ENCODE assay signal across 7 cellular contexts in the genomic region with DNA sequence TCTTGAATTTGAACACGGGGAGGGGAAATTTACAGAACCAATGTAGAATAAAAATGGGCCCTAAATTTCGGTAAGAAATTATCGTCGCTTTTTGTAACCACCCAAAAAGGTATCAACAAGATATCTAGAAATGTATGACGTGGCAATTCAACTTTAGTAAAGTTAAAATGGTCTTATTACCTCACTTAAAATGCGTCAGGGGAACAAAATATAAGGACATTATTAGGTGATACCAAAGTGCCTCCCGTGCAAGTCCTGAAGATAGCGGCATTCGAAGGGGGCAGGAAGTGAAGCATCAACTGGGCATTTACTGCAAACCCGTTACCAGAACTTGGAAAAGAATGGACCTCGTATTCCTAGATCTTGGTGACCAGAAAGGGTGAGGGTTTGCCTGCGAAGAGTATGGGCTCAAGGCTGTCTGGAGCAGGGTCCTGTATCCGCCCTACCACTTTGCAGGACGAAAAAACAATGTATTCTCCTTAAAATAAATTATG. TPM values are rescaled to one million over a fixed set of nuclear protein-coding genes. Genes with fewer than 3 reads are reported as not detected.
DNase-seq lines count a peak whose midpoint lies in the region; ATAC-seq and TF ChIP-seq lines count a peak whose summit lies in the region.

No MANE protein-coding gene starts in this region.

- H3K36me3 ChIP-seq in HEK293 (ENCODE audit: control insufficient read depth in 2 of 2, insufficient read depth in 1 of 2, low read length in 2 of 2) (peaks cover 3 to 22% of the 10 kb centered on the region in 2 experiments), gastroesophageal sphincter (no peaks in the 10 kb centered on the region)

- no peak overlapping the region for H3K27ac ChIP-seq in HEK293 (ENCODE audit: extremely low read depth, low read depth, low read length)
- H3K27ac ChIP-seq in gastroesophageal sphincter = peak overlapping the region; percentile 91 to 95 (median 93)
- peak overlapping the region in 16 of 21 experiments; percentile 70 to 93 (median 89) for H3K27ac ChIP-seq in skin epidermis

- TF ChIP-seq CTCF in HEK293 (tag by site-specific recombination; IDR thresholded peaks at IDR 0.05) (no peak), gastroesophageal sphincter (IDR thresholded peaks at IDR 0.05) (no peak)

- H3K9me3 ChIP-seq in HEK293 (ENCODE audit: control insufficient read depth, insufficient read depth, low read depth, low read length) (no peaks in the 10 kb centered on the region), gastroesophageal sphincter (no peaks in the 10 kb centered on the region)

- no peaks in the 10 kb centered on the region for H3K27me3 Mint-ChIP-seq in T-helper 1 cell treated with Interleukin-12 subunit alpha and Interleukin-12 subunit beta and Interleukin-4 antibody, amounts not matched to agents 30 μg/mL and 1 μg/mL, for 36 hours (ENCODE audit: low read depth)

- ATAC-seq in gastroesophageal sphincter (no peak), HG02571 (IDR thresholded peaks at IDR 0.05; ENCODE audit: unreplicated experiment) (no peak), GM18858 (IDR thresholded peaks at IDR 0.05; ENCODE audit: unreplicated experiment) (no peak)

- H3K4me1 ChIP-seq in HEK293 (ENCODE audit: control insufficient read depth, insufficient read depth, low read length) = peaks cover 12% of the 10 kb centered on the region
- H3K4me1 ChIP-seq in gastroesophageal sphincter = peaks cover 0 to 40% (median 0%) of the 10 kb centered on the region in 3 donors

- H3K9me3 Mint-ChIP-seq in T-helper 1 cell treated with Interleukin-12 subunit alpha and Interleukin-12 subunit beta and Interleukin-4 antibody, amounts not matched to agents 30 μg/mL and 1 μg/mL, for 36 hours = no peaks in the 10 kb centered on the region

- H3K27me3 ChIP-seq in gastroesophageal sphincter = no peaks in the 10 kb centered on the region

- H3K4me3 Mint-ChIP-seq in T-helper 1 cell treated with Interleukin-12 subunit alpha and Interleukin-12 subunit beta and Interleukin-4 antibody, amounts not matched to agents 30 μg/mL and 1 μg/mL, for 36 hours = peak overlapping the region; percentile 70

- DNase-seq in T1000 (lab: John Stamatoyannopoulos, UW) = no peak

- H3K36me3 Mint-ChIP-seq in T-helper 1 cell treated with Interleukin-12 subunit alpha and Interleukin-12 subunit beta and Interleukin-4 antibody, amounts not matched to agents 30 μg/mL and 1 μg/mL, for 36 hours (ENCODE audit: low read depth) = peaks cover 15% of the 10 kb centered on the region

- WGBS in gastroesophageal sphincter (ENCODE audit: low coverage in 1 of 2), 2 donors = 8 to 14% methylated on average over 10 to 13 of the region's 14 CpGs

- H3K4me3 ChIP-seq in HEK293 (ENCODE audit: low read depth, low read length) (peak overlapping the region; percentile 97), gastroesophageal sphincter (peak overlapping the region; percentile 83 to 89), skin epidermis (peak overlapping the region; percentile 54 to 73 (median 68))

- H3K4me1 Mint-ChIP-seq in T-helper 1 cell treated with Interleukin-12 subunit alpha and Interleukin-12 subunit beta and Interleukin-4 antibody, amounts not matched to agents 30 μg/mL and 1 μg/mL, for 36 hours (ENCODE audit: low read depth) = peaks cover 13% of the 10 kb centered on the region

- POLR2A ChIA-PET in HEK293 (lab: Yijun Ruan, JAX) = no interaction called here

- peak overlapping the region; percentile 70 for H3K27ac Mint-ChIP-seq in T-helper 1 cell treated with Interleukin-12 subunit alpha and Interleukin-12 subunit beta and Interleukin-4 antibody, amounts not matched to agents 30 μg/mL and 1 μg/mL, for 36 hours

- no peak for TF ChIP-seq POLR2A in gastroesophageal sphincter (IDR thresholded peaks at IDR 0.05)

- CTCF ChIA-PET in HEK293 (lab: Yijun Ruan, JAX) = no interaction called here

- no peak for TF ChIP-seq EP300 in gastroesophageal sphincter (IDR thresholded peaks at IDR 0.05)

TF ChIP-seq in HEK293, 187 proteins besides CTCF, POLR2A, EP300 and RAD21:
- TF ChIP-seq, protein P1, sequence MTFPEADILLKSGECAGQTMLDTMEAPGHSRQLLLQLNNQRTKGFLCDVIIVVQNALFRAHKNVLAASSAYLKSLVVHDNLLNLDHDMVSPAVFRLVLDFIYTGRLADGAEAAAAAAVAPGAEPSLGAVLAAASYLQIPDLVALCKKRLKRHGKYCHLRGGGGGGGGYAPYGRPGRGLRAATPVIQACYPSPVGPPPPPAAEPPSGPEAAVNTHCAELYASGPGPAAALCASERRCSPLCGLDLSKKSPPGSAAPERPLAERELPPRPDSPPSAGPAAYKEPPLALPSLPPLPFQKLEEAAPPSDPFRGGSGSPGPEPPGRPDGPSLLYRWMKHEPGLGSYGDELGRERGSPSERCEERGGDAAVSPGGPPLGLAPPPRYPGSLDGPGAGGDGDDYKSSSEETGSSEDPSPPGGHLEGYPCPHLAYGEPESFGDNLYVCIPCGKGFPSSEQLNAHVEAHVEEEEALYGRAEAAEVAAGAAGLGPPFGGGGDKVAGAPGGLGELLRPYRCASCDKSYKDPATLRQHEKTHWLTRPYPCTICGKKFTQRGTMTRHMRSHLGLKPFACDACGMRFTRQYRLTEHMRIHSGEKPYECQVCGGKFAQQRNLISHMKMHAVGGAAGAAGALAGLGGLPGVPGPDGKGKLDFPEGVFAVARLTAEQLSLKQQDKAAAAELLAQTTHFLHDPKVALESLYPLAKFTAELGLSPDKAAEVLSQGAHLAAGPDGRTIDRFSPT (tag by site-specific recombination; IDR thresholded peaks at IDR 0.05) = no peak
- TF ChIP-seq ZNF140 (tag by site-specific recombination; IDR thresholded peaks at IDR 0.05) = no peak
- peak; percentile 25; the same call in 1 of the 2 replicates for TF ChIP-seq ZBTB21 (tag by site-specific recombination; IDR thresholded peaks at IDR 0.05)
- no peak for TF ChIP-seq ZNF544 (tag by site-specific recombination; IDR thresholded peaks at IDR 0.05)
- peak; percentile 55; the same call in 1 of the 2 replicates for TF ChIP-seq ZNF629 (tag by site-specific recombination; IDR thresholded peaks at IDR 0.05)
- TF ChIP-seq, protein P2, sequence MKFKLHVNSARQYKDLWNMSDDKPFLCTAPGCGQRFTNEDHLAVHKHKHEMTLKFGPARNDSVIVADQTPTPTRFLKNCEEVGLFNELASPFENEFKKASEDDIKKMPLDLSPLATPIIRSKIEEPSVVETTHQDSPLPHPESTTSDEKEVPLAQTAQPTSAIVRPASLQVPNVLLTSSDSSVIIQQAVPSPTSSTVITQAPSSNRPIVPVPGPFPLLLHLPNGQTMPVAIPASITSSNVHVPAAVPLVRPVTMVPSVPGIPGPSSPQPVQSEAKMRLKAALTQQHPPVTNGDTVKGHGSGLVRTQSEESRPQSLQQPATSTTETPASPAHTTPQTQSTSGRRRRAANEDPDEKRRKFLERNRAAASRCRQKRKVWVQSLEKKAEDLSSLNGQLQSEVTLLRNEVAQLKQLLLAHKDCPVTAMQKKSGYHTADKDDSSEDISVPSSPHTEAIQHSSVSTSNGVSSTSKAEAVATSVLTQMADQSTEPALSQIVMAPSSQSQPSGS (tag by site-specific recombination; IDR thresholded peaks at IDR 0.05; ENCODE audit: low read depth) = 0 out of 2 replicates have a peak, but pooled peaks have one; percentile 5

RNA-seq across cellular contexts. Expression of a gene that starts 1.0 kb away (rescaled TPM):
- 100 to 1,000 TPM in 3 of 4 donors, 10 to 100 TPM in 1; 98.7 to 300 (median 203) TPM for total RNA-seq in gastroesophageal sphincter
